In the genomic region with DNA sequence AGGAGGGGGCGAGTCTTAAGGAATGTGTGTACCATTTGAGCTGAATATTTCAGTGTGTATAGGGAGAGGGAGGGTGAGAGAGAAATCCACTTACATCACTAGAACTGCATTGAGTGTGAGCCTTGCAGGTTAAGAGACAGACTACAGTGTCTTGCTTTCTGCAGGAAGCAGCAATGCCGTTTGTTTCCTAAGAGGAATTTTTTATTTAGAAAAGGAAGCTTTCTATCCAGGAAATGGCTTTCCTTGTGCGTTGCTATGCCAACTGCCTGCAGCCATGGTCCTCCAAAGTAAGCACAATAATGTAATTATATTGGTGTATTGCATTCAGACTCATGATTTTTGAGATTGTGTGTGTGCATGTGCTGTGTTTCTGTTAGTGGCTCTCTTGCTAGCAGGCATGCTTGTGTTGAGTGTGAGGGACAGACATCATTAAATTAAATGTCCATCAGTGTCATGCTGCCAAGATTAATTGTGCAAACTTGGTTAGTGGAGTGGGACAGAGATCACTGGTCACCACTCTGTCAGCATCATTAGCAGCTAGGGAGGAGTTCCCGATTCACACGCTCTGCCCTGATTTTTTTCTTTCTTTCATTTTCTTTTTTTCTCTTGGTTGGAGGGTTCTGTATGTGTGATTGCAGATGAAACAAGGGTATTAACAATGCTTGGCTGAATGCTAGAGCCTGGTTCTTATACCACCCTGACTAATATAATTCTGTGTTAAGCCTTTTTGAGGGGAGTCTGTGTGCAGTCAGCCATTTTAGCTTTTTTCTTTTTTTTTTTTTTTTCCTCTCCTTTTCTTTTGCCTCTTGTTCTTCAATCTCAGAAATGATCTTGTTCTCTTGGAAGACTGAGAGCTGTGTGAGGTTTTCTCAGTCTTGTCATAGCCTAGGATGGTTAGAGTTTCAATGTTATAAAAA, we compare ENCODE assay signal across 8 cellular contexts.
DNase-seq lines count a peak whose midpoint lies in the region; ATAC-seq lines count a peak whose summit lies in the region.

No MANE protein-coding gene starts in this region.

- DNase-seq in HT1080 (ENCODE audit: low read depth) (peak; percentile 27), foreskin melanocyte (peak; percentile 89), renal cortical epithelial cell (ENCODE audit: low read depth) (peak; percentile 32), NCI-H2029 treated with DMSO at 0.1 percent for 48 hours (lab: John Stamatoyannopoulos, UW) (no peak), HPDE6-E6E7 (ENCODE audit: extremely low spot score) (no peak), immature natural killer cell (no peak)

- no peaks in the 10 kb centered on the region for H3K27me3 Mint-ChIP-seq in immature natural killer cell (ENCODE audit: low read depth in 3 of 3)

- ATAC-seq in GM18517 (IDR thresholded peaks at IDR 0.05; ENCODE audit: unreplicated experiment) = peak; percentile 64
- no peak for ATAC-seq in HG03135 (IDR thresholded peaks at IDR 0.05; ENCODE audit: unreplicated experiment)

- no peaks in the 10 kb centered on the region for H3K4me1 Mint-ChIP-seq in immature natural killer cell

- no peaks in the 10 kb centered on the region for H3K36me3 Mint-ChIP-seq in immature natural killer cell

- no peak overlapping the region for H3K27ac Mint-ChIP-seq in immature natural killer cell

- H3K4me3 Mint-ChIP-seq in immature natural killer cell = no peak overlapping the region

- H3K9me3 Mint-ChIP-seq in immature natural killer cell = no peaks in the 10 kb centered on the region

Comparison
In these comparisons a context has a peak if more than half of its experiments do, and no peak if none do; other contexts are left out.
1. DNase-seq: peak in HT1080 (single experiment), foreskin melanocyte (single experiment) and renal cortical epithelial cell (single experiment); none in NCI-H2029 treated with DMSO at 0.1 percent for 48 hours (single experiment), HPDE6-E6E7 (single experiment) and immature natural killer cell (0 of 3).